21 cellular contexts compared by ENCODE assay signal in genomic region chr9:89412951-89413350, GRCh38.
DNase-seq lines count a peak whose midpoint lies in the region; ATAC-seq, FAIRE-seq and TF ChIP-seq lines count a peak whose summit lies in the region.
"Had no signal": no experiment of that assay in that cellular context is flagged by ENCODE, and none has a peak within 500 bp of the region (broad histone marks: within the 10 kb centered on the region; RNA-seq: fewer than 3 reads in every experiment).

No MANE protein-coding gene starts in this region.

- H3K9me3 ChIP-seq in astrocyte (ENCODE audit: insufficient read depth, low read depth, low read length): no peaks in the 10 kb centered on the region
- H3K9me3 ChIP-seq in neural cell (ENCODE audit: low read length): no peaks in the 10 kb centered on the region
- H3K9me3 ChIP-seq in adrenal gland (replicated peaks in 1 of 3): no peaks in the 10 kb centered on the region
- H3K9me3 ChIP-seq in psoas muscle: no peaks in the 10 kb centered on the region
- H3K9me3 ChIP-seq: BLaER1 had no signal

- peak; percentile 58 for TF ChIP-seq RAD21 in neural cell (conservative IDR thresholded peaks at IDR 0.05)

- no peaks in the 10 kb centered on the region for H3K27me3 Mint-ChIP-seq in T-helper 2 cell treated with Interferon-gamma antibody and Interleukin-4, amounts not matched to agents 5 μg/mL and 100 μg/mL, for 36 hours (ENCODE audit: low read depth)
- peaks cover 2% of the 10 kb centered on the region for H3K27me3 Mint-ChIP-seq in astrocyte (ENCODE audit: low read depth, unreplicated experiment)
- H3K27me3 Mint-ChIP-seq: progenitor cell of endocrine pancreas had no signal

- peak; percentile 100 for TF ChIP-seq EP300 in neural cell (conservative IDR thresholded peaks at IDR 0.05; ENCODE audit: poor library complexity, severe bottlenecking)

- H3K4me3 ChIP-seq in astrocyte (ENCODE audit: insufficient read depth, low read depth, low read length) (no peak overlapping the region), neural cell (ENCODE audit: low read length) (peak overlapping the region; percentile 54), adrenal gland (no peak overlapping the region), psoas muscle (no peak overlapping the region)
- H3K4me3 ChIP-seq: BLaER1 had no signal

- no peaks in the 10 kb centered on the region for H3K27me3 ChIP-seq in astrocyte (ENCODE audit: insufficient read depth, low read length)
- no peaks in the 10 kb centered on the region for H3K27me3 ChIP-seq in neural cell (ENCODE audit: insufficient read depth, low read depth, low read length)
- no peaks in the 10 kb centered on the region for H3K27me3 ChIP-seq in adrenal gland
- no peaks in the 10 kb centered on the region for H3K27me3 ChIP-seq in psoas muscle (ENCODE audit: insufficient read depth in 3 of 3, low read length in 2 of 3)
- H3K27me3 ChIP-seq: BLaER1 had no signal

- no peaks in the 10 kb centered on the region for H3K9me2 ChIP-seq in neural cell (ENCODE audit: insufficient read depth, low read length)

- FAIRE-seq in astrocyte (lab: Jason Lieb, UNC): no peak
- FAIRE-seq: kidney had no signal

- TF ChIP-seq CTCF in astrocyte (IDR thresholded peaks at IDR 0.05; ENCODE audit: insufficient read depth, low read depth, low read length): no peak
- no peak for TF ChIP-seq CTCF in neural cell (IDR thresholded peaks at IDR 0.05; ENCODE audit: poor library complexity, severe bottlenecking)
- TF ChIP-seq CTCF in adrenal gland (IDR thresholded peaks at IDR 0.05): no peak
- TF ChIP-seq CTCF in psoas muscle (IDR thresholded peaks at IDR 0.05): no peak

- intact Hi-C loops in adrenal gland (cut with DNase I) (loop anchor here in 1 of 2 donors (10.0 kb wide), 1 partner anchor 132 kb away; no protein-coding TSS in a partner anchor), psoas muscle (cut with DNase I) (loop anchor here (10.0 kb wide), 1 partner anchor 132 kb away; no protein-coding TSS in a partner anchor)

- 80 to 87% (median 84%) methylated on average over 4 of the region's 4 CpGs for WGBS in adrenal gland, 4 donors
- WGBS in psoas muscle, 3 donors: 71 to 76% (median 73%) methylated on average over 4 of the region's 4 CpGs

- H3K4me3 Mint-ChIP-seq in T-helper 2 cell treated with Interferon-gamma antibody and Interleukin-4, amounts not matched to agents 5 μg/mL and 100 μg/mL, for 36 hours: peak overlapping the region; percentile 72
- H3K4me3 Mint-ChIP-seq in astrocyte (ENCODE audit: unreplicated experiment): no peak overlapping the region
- H3K4me3 Mint-ChIP-seq: HFFc6 had no signal

- no peak overlapping the region for H2AFZ ChIP-seq in astrocyte (ENCODE audit: low read depth, low read length)
- H2AFZ ChIP-seq in neural cell (ENCODE audit: low read depth, low read length): no peak overlapping the region

- H3K36me3 Mint-ChIP-seq in T-helper 2 cell treated with Interferon-gamma antibody and Interleukin-4, amounts not matched to agents 5 μg/mL and 100 μg/mL, for 36 hours (ENCODE audit: low read depth): peaks cover 83% of the 10 kb centered on the region
- H3K36me3 Mint-ChIP-seq in astrocyte (ENCODE audit: low read depth, unreplicated experiment): peaks cover 2% of the 10 kb centered on the region

- H4K20me1 ChIP-seq in astrocyte (ENCODE audit: insufficient read depth, low read length) (no peaks in the 10 kb centered on the region), neural cell (ENCODE audit: insufficient read depth) (no peaks in the 10 kb centered on the region)

- no peak for DNase-seq in T-helper 2 cell treated with Interferon-gamma antibody and Interleukin-4, amounts not matched to agents 5 μg/mL and 100 μg/mL, for 36 hours (ENCODE audit: low spot score)
- no peak for DNase-seq in T-helper 2 cell
- DNase-seq in NCI-H2227 (lab: John Stamatoyannopoulos, UW; ENCODE audit: unreplicated experiment): peak; percentile 69
- DNase-seq in astrocyte (ENCODE audit: low read depth): no peak
- DNase-seq in adrenal gland: no peak
- DNase-seq in ACHN: no peak
- DNase-seq in psoas muscle: no peak
- DNase-seq: 8988T; activated CD4-positive, alpha-beta T cell treated with anti-CD3 and anti-CD28 coated beads for 48 hours; amygdala; cerebellar nuclear complex; DMS 273 treated with DMSO at 0.1 percent for 48 hours; head of caudate nucleus; HFFc6; kidney; mammary epithelial cell; NCI-H1417; T1000 had no signal

- peak overlapping the region; percentile 84 for H3K27ac Mint-ChIP-seq in T-helper 2 cell treated with Interferon-gamma antibody and Interleukin-4, amounts not matched to agents 5 μg/mL and 100 μg/mL, for 36 hours
- peak overlapping the region; percentile 50 for H3K27ac Mint-ChIP-seq in astrocyte (ENCODE audit: unreplicated experiment)
- H3K27ac Mint-ChIP-seq: HFFc6, progenitor cell of endocrine pancreas had no signal

- H3K36me3 ChIP-seq in astrocyte (ENCODE audit: insufficient read depth, low read length): no peaks in the 10 kb centered on the region
- no peaks in the 10 kb centered on the region for H3K36me3 ChIP-seq in neural cell (ENCODE audit: insufficient read depth, low read length)
- no peaks in the 10 kb centered on the region for H3K36me3 ChIP-seq in adrenal gland (replicated peaks in 1 of 2)
- H3K36me3 ChIP-seq in psoas muscle (ENCODE audit: insufficient read depth in 1 of 2, low read depth in 1 of 2): no peaks in the 10 kb centered on the region

- peaks cover 21% of the 10 kb centered on the region for H3F3A ChIP-seq in neural cell (ENCODE audit: insufficient read depth, low read length, poor library complexity, severe bottlenecking)

- in situ Hi-C loops in ACHN (cut with HindIII; ENCODE audit: low pct_ligation_motif_present, low pct_unique_long_range_greater_than_20kb, low sequenced_read_pairs): no loop called here

- TF ChIP-seq POLR2A in adrenal gland (IDR thresholded peaks at IDR 0.05): no peak

- no peak for ATAC-seq in psoas muscle

- no peaks in the 10 kb centered on the region for H3K9me3 Mint-ChIP-seq in T-helper 2 cell treated with Interferon-gamma antibody and Interleukin-4, amounts not matched to agents 5 μg/mL and 100 μg/mL, for 36 hours
- H3K9me3 Mint-ChIP-seq in astrocyte (ENCODE audit: unreplicated experiment): peaks cover 2% of the 10 kb centered on the region
- H3K9me3 Mint-ChIP-seq: HFFc6 had no signal

- H3K4me2 ChIP-seq in astrocyte (ENCODE audit: low read length) (no peak overlapping the region), neural cell (ENCODE audit: low read length) (peak overlapping the region; percentile 73)

- no peak overlapping the region for H3K9ac ChIP-seq in astrocyte (ENCODE audit: low read length)
- peak overlapping the region; percentile 77 for H3K9ac ChIP-seq in neural cell (ENCODE audit: low read length)

- no peaks in the 10 kb centered on the region for H3K4me1 ChIP-seq in astrocyte (ENCODE audit: insufficient read depth, low read length)
- peaks cover 0 to 9% of the 10 kb centered on the region in 2 donors for H3K4me1 ChIP-seq in adrenal gland (replicated peaks in 1 of 2)
- H3K4me1 ChIP-seq in psoas muscle: peaks cover 50% of the 10 kb centered on the region

- H3K4me1 Mint-ChIP-seq in T-helper 2 cell treated with Interferon-gamma antibody and Interleukin-4, amounts not matched to agents 5 μg/mL and 100 μg/mL, for 36 hours (ENCODE audit: low read depth): peaks cover 86% of the 10 kb centered on the region
- peaks cover 27% of the 10 kb centered on the region for H3K4me1 Mint-ChIP-seq in astrocyte (ENCODE audit: low read depth, unreplicated experiment)

- H3K27ac ChIP-seq in astrocyte (ENCODE audit: low read depth, low read length): no peak overlapping the region
- H3K27ac ChIP-seq in neural cell (ENCODE audit: low read length): peak overlapping the region; percentile 99
- no peak overlapping the region for H3K27ac ChIP-seq in adrenal gland
- no peak overlapping the region for H3K27ac ChIP-seq in psoas muscle
- H3K27ac ChIP-seq: BLaER1 had no signal

- H3K79me2 ChIP-seq in astrocyte (ENCODE audit: insufficient read depth, low read length) (no peaks in the 10 kb centered on the region), neural cell (replicated peaks; ENCODE audit: insufficient read depth, low read length) (peaks cover 30% of the 10 kb centered on the region)

TF ChIP-seq in neural cell, 6 proteins besides CTCF, POLR2A, EP300 and RAD21:
- TF ChIP-seq POLR2AphosphoS5 (IDR thresholded peaks at IDR 0.05) (peak; percentile 97), TAF1 (IDR thresholded peaks at IDR 0.05; ENCODE audit: low read depth) (no peak), MXI1 (conservative IDR thresholded peaks at IDR 0.05; ENCODE audit: poor library complexity, severe bottlenecking) (peak; percentile 68), SMC3 (conservative IDR thresholded peaks at IDR 0.05; ENCODE audit: poor library complexity) (peak; percentile 58), EZH2 (IDR thresholded peaks at IDR 0.05; ENCODE audit: borderline replicate concordance, insufficient read depth, low read length, poor library complexity, severe bottlenecking) (no peak), REST (IDR thresholded peaks at IDR 0.05; ENCODE audit: borderline replicate concordance) (peak; percentile 63)
TF ChIP-seq in neural cell: peak in this region for 4.
